8 cellular contexts compared by ENCODE assay signal in the genomic region with DNA sequence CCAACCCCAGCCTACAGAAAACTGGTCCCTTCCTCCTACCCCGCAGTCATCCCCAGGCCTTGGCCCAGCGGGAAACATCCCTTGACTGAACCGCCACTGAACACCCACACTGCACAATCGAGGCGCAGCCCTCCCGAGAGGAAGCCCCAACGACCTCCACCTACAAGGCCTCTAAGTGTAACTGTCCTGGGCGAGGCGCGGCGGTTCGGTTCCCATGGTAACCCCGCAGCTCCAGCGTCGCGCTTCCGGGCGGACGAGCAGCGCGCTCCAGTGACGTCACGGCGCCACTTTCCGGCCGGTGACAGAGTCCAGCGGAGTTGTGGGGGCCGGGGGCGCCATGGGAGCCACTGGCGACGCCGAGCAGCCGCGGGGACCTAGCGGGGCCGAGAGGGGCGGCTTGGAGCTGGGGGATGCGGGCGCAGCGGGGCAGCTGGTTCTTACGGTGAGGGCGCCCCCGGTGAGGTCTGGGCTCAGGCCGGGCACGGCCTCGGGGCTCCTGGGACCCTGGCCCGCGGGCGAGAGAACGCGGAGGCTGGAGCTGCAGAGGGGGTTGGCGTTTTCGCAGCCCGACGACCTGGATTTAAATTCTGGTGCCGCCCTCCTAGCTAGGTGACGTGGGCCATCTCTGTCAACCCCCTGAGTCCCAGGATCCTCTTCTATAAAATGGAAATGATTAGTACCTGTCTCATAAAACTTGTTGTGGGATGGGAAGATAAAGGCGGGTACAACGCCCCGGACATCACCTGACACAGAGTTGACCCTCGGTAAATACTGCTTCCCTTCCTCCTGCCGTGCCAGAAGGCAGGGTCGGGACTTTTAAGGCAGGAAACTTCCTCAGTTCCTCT.
DNase-seq lines count a peak whose midpoint lies in the region; ATAC-seq and TF ChIP-seq lines count a peak whose summit lies in the region.

DNTTIP1 (plus strand) TSS at position 287 of the 845 bp plus-strand sequence; CDS start at position 338, 51 bp downstream.
WFDC3 (minus strand) TSS at position 216 of the 845 bp plus-strand sequence. CDS start 1,908 bp downstream, outside the sequence.

- peak within 1 kb of the TSS; percentile 78 to 91 (median 86) for H3K27ac Mint-ChIP-seq in nephron

- H3K36me3 Mint-ChIP-seq in nephron (ENCODE audit: low read depth): peaks cover 28% of the 10 kb centered on the region

- ATAC-seq in GM21786 (IDR thresholded peaks at IDR 0.05; ENCODE audit: unreplicated experiment): peak; percentile 80

- peak within 1 kb of the TSS; percentile 98 for H3K4me3 ChIP-seq in LNCaP clone FGC (ENCODE audit: low read depth, low read length)

- no peaks in the 10 kb centered on the region for H3K9me3 Mint-ChIP-seq in nephron

- no peak for TF ChIP-seq CTCF in LNCaP clone FGC (IDR thresholded peaks at IDR 0.05; ENCODE audit: control insufficient read depth, extremely low read depth, insufficient read depth)
- TF ChIP-seq CTCF in nephron (IDR thresholded peaks at IDR 0.05; ENCODE audit: unreplicated experiment in 3 of 3): no peak

- H3K27me3 Mint-ChIP-seq in nephron (ENCODE audit: low read depth): peaks cover 8% of the 10 kb centered on the region

- DNase-seq in DMS79 treated with DMSO at 0.1 percent for 48 hours (lab: John Stamatoyannopoulos, UW) (peak; percentile 35), LNCaP clone FGC (ENCODE audit: low read depth) (peak; percentile 50), RPMI8226 (peak; percentile 94), fibroblast of the conjunctiva (ENCODE audit: low read depth) (peak; percentile 75)
- DNase-seq in activated effector memory CD4-positive, alpha-beta T cell treated with Interleukin-2 at 50 U/mL for 16 hours: peak; percentile 75
- DNase-seq in stimulated activated naive CD4-positive, alpha-beta T cell treated with Interleukin-2 at 50 U/mL for 16 hours (lab: John Stamatoyannopoulos, UW): peak; percentile 86

- peak within 1 kb of the TSS; percentile 90 to 99 (median 92) for H3K4me3 Mint-ChIP-seq in nephron

- peaks cover 17% of the 10 kb centered on the region for H3K4me1 Mint-ChIP-seq in nephron

Comparison
In these comparisons a context has a peak if more than half of its experiments do, and no peak if none do; other contexts are left out.
1. Peak in every context shown above with its lines: DNase-seq, ATAC-seq and H3K4me3 ChIP-seq.
2. DNase-seq: peak in every context shown above with its lines; median percentile 94 in RPMI8226; 86 in stimulated activated naive CD4-positive, alpha-beta T cell treated with Interleukin-2 at 50 U/mL for 16 hours; 75 in activated effector memory CD4-positive, alpha-beta T cell treated with Interleukin-2 at 50 U/mL for 16 hours; 75 in fibroblast of the conjunctiva; 50 in LNCaP clone FGC; 35 in DMS79 treated with DMSO at 0.1 percent for 48 hours.